20 cellular contexts compared by ENCODE assay signal in genomic region chr20:49798718-49799117, GRCh38. TPM values are rescaled to one million over a fixed set of nuclear protein-coding genes. Genes with fewer than 3 reads are reported as not detected.
DNase-seq lines count a peak whose midpoint lies in the region; ATAC-seq and TF ChIP-seq lines count a peak whose summit lies in the region.
"Had no signal": no experiment of that assay in that cellular context is flagged by ENCODE, and none has a peak within 500 bp of the region (broad histone marks: within the 10 kb centered on the region; RNA-seq: fewer than 3 reads in every experiment).

No MANE protein-coding gene starts in this region.

- no peak overlapping the region for H3K4me3 Mint-ChIP-seq in activated B cell treated with CpG ODN at 0.5 μM for 24 hours
- H3K4me3 Mint-ChIP-seq: CD4-positive, alpha-beta memory T cell had no signal

- H3K27me3 ChIP-seq in right atrium auricular region = no peaks in the 10 kb centered on the region

- H3K4me1 Mint-ChIP-seq in activated B cell treated with CpG ODN at 0.5 μM for 24 hours = peaks cover 69% of the 10 kb centered on the region

- CTCF ChIA-PET in activated B cell treated with CpG ODN at 0.5 μM for 24 hours (lab: Charles Lee) = interaction anchor here (0.8 kb wide), 1 partner anchor 24 kb away, joined by 4 read pairs; no protein-coding TSS in a partner anchor

- no peaks in the 10 kb centered on the region for H3K27me3 Mint-ChIP-seq in activated B cell treated with CpG ODN at 0.5 μM for 24 hours

- TF ChIP-seq CTCF in right atrium auricular region (IDR thresholded peaks at IDR 0.05) = no peak
- no peak for TF ChIP-seq CTCF in activated B cell treated with CpG ODN at 0.5 μM for 24 hours (IDR thresholded peaks at IDR 0.05)

- no peaks in the 10 kb centered on the region for H3K4me1 ChIP-seq in right atrium auricular region

- POLR2A ChIA-PET in activated B cell treated with CpG ODN at 0.5 μM for 24 hours (lab: Charles Lee) = interaction anchor here (6.6 kb wide), 1 partner anchor 13 kb away, joined by 205 read pairs; the partner anchor contains the start of gene SLC9A8

- H3K27ac ChIP-seq in right atrium auricular region = no peak overlapping the region
- H3K27ac ChIP-seq: GM23248 had no signal

- no peaks in the 10 kb centered on the region for H3K36me3 ChIP-seq in right atrium auricular region

- intact Hi-C loops in cardiac septum (cut with DNase I) (no loop called here), activated B cell treated with CpG ODN at 0.5 μM for 24 hours (cut with micrococcal nuclease) (no loop called here)

- ATAC-seq in activated B cell treated with CpG ODN at 0.5 μM for 24 hours (ENCODE audit: low read depth) (no peak), HG03280 (IDR thresholded peaks at IDR 0.05; ENCODE audit: unreplicated experiment) (no peak), SK-N-SH treated with all-trans-retinoic acid at 6 μM for 48 hours (no peak)
- ATAC-seq: A549 had no signal

- no peak overlapping the region for H3K4me3 ChIP-seq in right atrium auricular region
- H3K4me3 ChIP-seq: A549, GM23248 had no signal

- no peaks in the 10 kb centered on the region for H3K9me3 Mint-ChIP-seq in activated B cell treated with CpG ODN at 0.5 μM for 24 hours
- H3K9me3 Mint-ChIP-seq: CD4-positive, alpha-beta memory T cell had no signal

- DNase-seq in cardiac septum (ENCODE audit: low spot score) = peak; percentile 17
- no peak for DNase-seq in right atrium auricular region (ENCODE audit: low spot score)
- DNase-seq in activated B cell treated with CpG ODN at 0.5 μM for 24 hours = no peak
- DNase-seq in mesenteric fat pad (ENCODE audit: low spot score) = peak; percentile 20
- DNase-seq: 8988T; ACHN; AML-193; C1 segment of cervical spinal cord; Calu3; CD4-positive, alpha-beta memory T cell; COR-L47; DMS53; DMS79 treated with DMSO at 0.1 percent for 48 hours; GF-D8; GM23248; H7; HCEC 1CT had no signal

- peak overlapping the region; percentile 32 for H3K27ac Mint-ChIP-seq in activated B cell treated with CpG ODN at 0.5 μM for 24 hours
- H3K27ac Mint-ChIP-seq: CD4-positive, alpha-beta memory T cell had no signal

- H3K36me3 Mint-ChIP-seq in activated B cell treated with CpG ODN at 0.5 μM for 24 hours (ENCODE audit: low read depth) = no peaks in the 10 kb centered on the region
- H3K36me3 Mint-ChIP-seq: CD4-positive, alpha-beta memory T cell had no signal

- H3K9me3 ChIP-seq in right atrium auricular region = no peaks in the 10 kb centered on the region

TF ChIP-seq in SK-N-SH treated with all-trans-retinoic acid at 6 μM for 48 hours, 23 proteins besides CTCF, POLR2A, EP300 and RAD21:
- no peak for TF ChIP-seq ZC3H10 (CRISPR knock-in tag; IDR thresholded peaks at IDR 0.05)
- no peak for TF ChIP-seq GLIS3 (CRISPR knock-in tag; IDR thresholded peaks at IDR 0.05)
- no peak for TF ChIP-seq PPARA (CRISPR knock-in tag; IDR thresholded peaks at IDR 0.05; ENCODE audit: borderline replicate concordance)
- TF ChIP-seq TOX (CRISPR knock-in tag; IDR thresholded peaks at IDR 0.05; ENCODE audit: borderline replicate concordance) = no peak
- no peak for TF ChIP-seq ZNF565 (CRISPR knock-in tag; conservative IDR thresholded peaks at IDR 0.05; ENCODE audit: low read depth)
- TF ChIP-seq ISL1 (CRISPR knock-in tag; IDR thresholded peaks at IDR 0.05) = no peak
- no peak for TF ChIP-seq BACH2 (CRISPR knock-in tag; IDR thresholded peaks at IDR 0.05; ENCODE audit: borderline replicate concordance)
- no peak for TF ChIP-seq CREB5 (CRISPR knock-in tag; IDR thresholded peaks at IDR 0.05; ENCODE audit: low read depth)
- no peak for TF ChIP-seq SNAI2 (CRISPR knock-in tag; IDR thresholded peaks at IDR 0.05)

RNA-seq across cellular contexts. Expression of gene SLC9A8, which starts 13.9 kb away (rescaled TPM):
- total RNA-seq in cardiac septum (7.2 TPM), right atrium auricular region (1 to 10 TPM; 5.8 to 6.3 TPM), activated B cell treated with CpG ODN at 0.5 μM for 24 hours (49.2 and 65.7 TPM in 2 replicates), mesenteric fat pad (12.7 TPM)

Comparison
In these comparisons a context has a peak if more than half of its experiments do, and no peak if none do; other contexts are left out.
1. DNase-seq: peak in cardiac septum (single experiment) and mesenteric fat pad (single experiment); none in right atrium auricular region (single experiment) and activated B cell treated with CpG ODN at 0.5 μM for 24 hours (single experiment).